1 cellular context compared by ENCODE assay signal in genomic region chr10:85445702-85446101, GRCh38.
TF ChIP-seq lines count a peak whose summit lies in the region.

No MANE protein-coding gene starts in this region.

TF ChIP-seq in neural cell, 6 proteins besides CTCF, POLR2A, EP300 and RAD21 (continued from another document):
- TF ChIP-seq REST (IDR thresholded peaks at IDR 0.05; ENCODE audit: borderline replicate concordance) = peak; percentile 82
- no peak for TF ChIP-seq SMC3 (conservative IDR thresholded peaks at IDR 0.05; ENCODE audit: poor library complexity)
